ENCODE assay signal across 10 cellular contexts in genomic region chr1:42259739-42260064, GRCh38.
DNase-seq lines count a peak whose midpoint lies in the region; ATAC-seq and TF ChIP-seq lines count a peak whose summit lies in the region.
"Had no signal": no experiment of that assay in that cellular context is flagged by ENCODE, and none has a peak within 500 bp of the region (broad histone marks: within the 10 kb centered on the region; RNA-seq: fewer than 3 reads in every experiment).

No MANE protein-coding gene starts in this region.

- no peaks in the 10 kb centered on the region for H3K27me3 Mint-ChIP-seq in activated naive CD8-positive, alpha-beta T cell
- no peaks in the 10 kb centered on the region for H3K27me3 Mint-ChIP-seq in activated naive CD8-positive, alpha-beta T cell treated with anti-CD3 and anti-CD28 coated beads, Interleukin-2, amount 50 U/mL, for 24 hours
- H3K27me3 Mint-ChIP-seq in activated B cell treated with CpG ODN at 0.5 μM for 24 hours, result no peaks in the 10 kb centered on the region
- H3K27me3 Mint-ChIP-seq in type B pancreatic cell, result no peaks in the 10 kb centered on the region

- peaks cover 7% of the 10 kb centered on the region for H3K9me3 Mint-ChIP-seq in activated naive CD8-positive, alpha-beta T cell (ENCODE audit: low read depth)
- peaks cover 7% of the 10 kb centered on the region for H3K9me3 Mint-ChIP-seq in activated naive CD8-positive, alpha-beta T cell treated with anti-CD3 and anti-CD28 coated beads, Interleukin-2, amount 50 U/mL, for 24 hours
- H3K9me3 Mint-ChIP-seq in activated B cell treated with CpG ODN at 0.5 μM for 24 hours, result no peaks in the 10 kb centered on the region
- H3K9me3 Mint-ChIP-seq in type B pancreatic cell, result peaks cover 8% of the 10 kb centered on the region

- peaks cover 19% of the 10 kb centered on the region for H3K36me3 Mint-ChIP-seq in activated naive CD8-positive, alpha-beta T cell
- peaks cover 47% of the 10 kb centered on the region for H3K36me3 Mint-ChIP-seq in activated naive CD8-positive, alpha-beta T cell treated with anti-CD3 and anti-CD28 coated beads, Interleukin-2, amount 50 U/mL, for 24 hours (ENCODE audit: low read depth)
- H3K36me3 Mint-ChIP-seq in activated B cell treated with CpG ODN at 0.5 μM for 24 hours (ENCODE audit: low read depth) (peaks cover 53% of the 10 kb centered on the region), type B pancreatic cell (peaks cover 25% of the 10 kb centered on the region)

- CTCF ChIA-PET in activated B cell treated with CpG ODN at 0.5 μM for 24 hours (lab: Charles Lee), result no interaction called here

- peak overlapping the region; percentile 1 for H3K27ac Mint-ChIP-seq in activated naive CD8-positive, alpha-beta T cell
- no peak overlapping the region for H3K27ac Mint-ChIP-seq in activated naive CD8-positive, alpha-beta T cell treated with anti-CD3 and anti-CD28 coated beads, Interleukin-2, amount 50 U/mL, for 24 hours
- H3K27ac Mint-ChIP-seq in activated B cell treated with CpG ODN at 0.5 μM for 24 hours, result peak overlapping the region; percentile 27
- H3K27ac Mint-ChIP-seq in type B pancreatic cell, result peak overlapping the region; percentile 48

- POLR2A ChIA-PET in activated B cell treated with CpG ODN at 0.5 μM for 24 hours (lab: Charles Lee), result no interaction called here

- no peak for ATAC-seq in activated naive CD8-positive, alpha-beta T cell treated with anti-CD3 and anti-CD28 coated beads, Interleukin-2, amount 50 U/mL, for 24 hours
- no peak for ATAC-seq in activated B cell treated with CpG ODN at 0.5 μM for 24 hours (ENCODE audit: low read depth)
- peak; percentile 40 for ATAC-seq in left lobe of liver
- no peak for ATAC-seq in GM21825 (IDR thresholded peaks at IDR 0.05; ENCODE audit: unreplicated experiment)

- DNase-seq in activated naive CD8-positive, alpha-beta T cell treated with anti-CD3 and anti-CD28 coated beads, Interleukin-2, amount 50 U/mL, for 24 hours, result no peak
- DNase-seq in activated B cell treated with CpG ODN at 0.5 μM for 24 hours (no peak), left lobe of liver (ENCODE audit: low spot score) (no peak), type B pancreatic cell (ENCODE audit: extremely low spot score, unreplicated experiment) (no peak), superior temporal gyrus (ENCODE audit: extremely low spot score) (no peak)
- no peak for DNase-seq in stimulated activated CD4-positive, alpha-beta T cell treated with anti-CD3 and anti-CD28 coated beads, Interleukin-4, amount 100 ng/mL, for 24 hours
- DNase-seq: activated CD4-positive, alpha-beta T cell treated with anti-CD3 and anti-CD28 coated beads, Interleukin-2, amount 50 U/mL, for 4 hours; NCI-H1105 treated with DMSO at 0.1 percent for 48 hours had no signal

- peaks cover 64% of the 10 kb centered on the region for H3K4me1 Mint-ChIP-seq in activated naive CD8-positive, alpha-beta T cell (ENCODE audit: low read depth)
- H3K4me1 Mint-ChIP-seq in activated naive CD8-positive, alpha-beta T cell treated with anti-CD3 and anti-CD28 coated beads, Interleukin-2, amount 50 U/mL, for 24 hours, result peaks cover 43% of the 10 kb centered on the region
- peaks cover 42% of the 10 kb centered on the region for H3K4me1 Mint-ChIP-seq in activated B cell treated with CpG ODN at 0.5 μM for 24 hours
- peaks cover 10% of the 10 kb centered on the region for H3K4me1 Mint-ChIP-seq in type B pancreatic cell (ENCODE audit: unreplicated experiment)

- H3K4me3 Mint-ChIP-seq in activated naive CD8-positive, alpha-beta T cell, result no peak overlapping the region
- no peak overlapping the region for H3K4me3 Mint-ChIP-seq in activated naive CD8-positive, alpha-beta T cell treated with anti-CD3 and anti-CD28 coated beads, Interleukin-2, amount 50 U/mL, for 24 hours
- H3K4me3 Mint-ChIP-seq in activated B cell treated with CpG ODN at 0.5 μM for 24 hours (no peak overlapping the region), type B pancreatic cell (peak overlapping the region; percentile 10)

- intact Hi-C loops in activated B cell treated with CpG ODN at 0.5 μM for 24 hours (cut with micrococcal nuclease), result no loop called here

- TF ChIP-seq CTCF in activated B cell treated with CpG ODN at 0.5 μM for 24 hours (IDR thresholded peaks at IDR 0.05), result no peak
- TF ChIP-seq CTCF in type B pancreatic cell (conservative IDR thresholded peaks at IDR 0.05), result no peak
